ENCODE assay signal across 24 cellular contexts in the genomic region with DNA sequence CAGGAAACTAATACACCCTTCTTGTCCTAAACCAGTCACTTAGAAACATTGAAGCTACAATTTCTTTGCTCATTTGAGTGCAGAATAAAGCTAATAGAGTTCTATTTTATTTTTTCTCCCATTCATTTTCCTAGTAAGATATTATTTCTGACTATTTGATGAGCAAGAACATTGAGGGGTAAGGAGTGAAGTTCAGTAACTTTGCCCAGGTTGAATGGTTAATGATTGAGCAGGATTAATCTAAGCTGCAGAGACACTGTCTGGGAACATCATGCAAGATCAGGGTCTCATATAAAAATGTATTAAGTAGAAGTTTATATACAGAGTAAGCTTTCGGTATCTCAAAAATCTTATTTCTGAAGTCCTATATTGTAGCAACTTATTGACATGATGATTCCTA.
"Had no signal": no experiment of that assay in that cellular context is flagged by ENCODE, and none has a peak within 500 bp of the region (broad histone marks: within the 10 kb centered on the region; RNA-seq: fewer than 3 reads in every experiment).

No MANE protein-coding gene starts in this region.

- H3K27ac Mint-ChIP-seq: dendritic cell treated with granulocyte-macrophage colony-stimulating factor and Interleukin-4, amounts not matched to agents 40 ng/mL and 50 ng/mL, for 4 days; endodermal cell; immature natural killer cell; naive thymus-derived CD8-positive, alpha-beta T cell; stimulated activated memory B cell treated with anti-CD40 and anti-IgM and Interleukin-4, amounts not matched to agents 10 μg/mL and 1 μg/mL and 100 μg/mL, for 72 hours; stimulated activated naive CD8-positive, alpha-beta T cell treated with anti-CD3 and anti-CD28 coated beads, Interleukin-15, Interleukin-2, amounts not matched to agents 100 ng/mL and 50 ng/mL, for 24 hours had no signal

- H3K27ac ChIP-seq: foreskin keratinocyte, pancreas, testis, upper lobe of right lung, vagina had no signal

- H3K27me3 Mint-ChIP-seq: progenitor cell of endocrine pancreas; stimulated activated memory B cell treated with anti-CD40 and anti-IgM and Interleukin-4, amounts not matched to agents 10 μg/mL and 1 μg/mL and 100 μg/mL, for 72 hours; stimulated activated naive CD8-positive, alpha-beta T cell treated with anti-CD3 and anti-CD28 coated beads, Interleukin-15, Interleukin-2, amounts not matched to agents 100 ng/mL and 50 ng/mL, for 24 hours had no signal

- H3K4me1 Mint-ChIP-seq: immature natural killer cell; naive thymus-derived CD8-positive, alpha-beta T cell; stimulated activated memory B cell treated with anti-CD40 and anti-IgM and Interleukin-4, amounts not matched to agents 10 μg/mL and 1 μg/mL and 100 μg/mL, for 72 hours had no signal

- H3K36me3 ChIP-seq: pancreas, spleen, tibial nerve, upper lobe of right lung, vagina had no signal

- H3K36me3 Mint-ChIP-seq: immature natural killer cell; naive thymus-derived CD8-positive, alpha-beta T cell; stimulated activated memory B cell treated with anti-CD40 and anti-IgM and Interleukin-4, amounts not matched to agents 10 μg/mL and 1 μg/mL and 100 μg/mL, for 72 hours had no signal

- H3K27me3 ChIP-seq: pancreas, testis, tibial nerve, upper lobe of right lung, vagina had no signal

- H3K4me3 Mint-ChIP-seq: dendritic cell treated with granulocyte-macrophage colony-stimulating factor and Interleukin-4, amounts not matched to agents 40 ng/mL and 50 ng/mL, for 4 days; endodermal cell; immature natural killer cell; naive thymus-derived CD8-positive, alpha-beta T cell; stimulated activated memory B cell treated with anti-CD40 and anti-IgM and Interleukin-4, amounts not matched to agents 10 μg/mL and 1 μg/mL and 100 μg/mL, for 72 hours; stimulated activated naive CD8-positive, alpha-beta T cell treated with anti-CD3 and anti-CD28 coated beads, Interleukin-15, Interleukin-2, amounts not matched to agents 100 ng/mL and 50 ng/mL, for 24 hours had no signal

- H3K9me3 ChIP-seq: mucosa of descending colon, pancreas, spleen, testis, tibial nerve, upper lobe of right lung, vagina had no signal

- H3K4me1 ChIP-seq: foreskin keratinocyte, testis had no signal

- H3K9me3 Mint-ChIP-seq: dendritic cell treated with granulocyte-macrophage colony-stimulating factor and Interleukin-4, amounts not matched to agents 40 ng/mL and 50 ng/mL, for 4 days; stimulated activated naive CD8-positive, alpha-beta T cell treated with anti-CD3 and anti-CD28 coated beads, Interleukin-15, Interleukin-2, amounts not matched to agents 100 ng/mL and 50 ng/mL, for 24 hours had no signal

- H3K4me3 ChIP-seq: mucosa of descending colon, pancreas, spleen, testis, tibial nerve, upper lobe of right lung, vagina had no signal

- ATAC-seq: foreskin keratinocyte; mucosa of descending colon; naive thymus-derived CD8-positive, alpha-beta T cell; pancreas; sciatic nerve; stimulated activated memory B cell treated with anti-CD40 and anti-IgM and Interleukin-4, amounts not matched to agents 10 μg/mL and 1 μg/mL and 100 μg/mL, for 72 hours; upper lobe of right lung had no signal

- DNase-seq: cerebellar nuclear complex; endodermal cell; erythroblast; foreskin keratinocyte; head of caudate nucleus; immature natural killer cell; mammary epithelial cell; mucosa of descending colon; naive thymus-derived CD8-positive, alpha-beta T cell; occipital lobe; pancreas; spleen; stimulated activated CD4-positive, alpha-beta T cell treated with anti-CD3 and anti-CD28 coated beads, Interleukin-15, amount 100 ng/mL, for 24 hours; stimulated activated CD4-positive, alpha-beta T cell treated with anti-CD3 and anti-CD28 coated beads, Interleukin-1b, Interleukin-23, amount 100 ng/mL, for 48 hours; stimulated activated CD4-positive, alpha-beta T cell treated with anti-CD3 and anti-CD28 coated beads, Interleukin-4, amount 100 ng/mL, for 24 hours; testis; upper lobe of right lung had no signal
